Comparison of ENCODE assay signal across 12 cellular contexts in the genomic region with DNA sequence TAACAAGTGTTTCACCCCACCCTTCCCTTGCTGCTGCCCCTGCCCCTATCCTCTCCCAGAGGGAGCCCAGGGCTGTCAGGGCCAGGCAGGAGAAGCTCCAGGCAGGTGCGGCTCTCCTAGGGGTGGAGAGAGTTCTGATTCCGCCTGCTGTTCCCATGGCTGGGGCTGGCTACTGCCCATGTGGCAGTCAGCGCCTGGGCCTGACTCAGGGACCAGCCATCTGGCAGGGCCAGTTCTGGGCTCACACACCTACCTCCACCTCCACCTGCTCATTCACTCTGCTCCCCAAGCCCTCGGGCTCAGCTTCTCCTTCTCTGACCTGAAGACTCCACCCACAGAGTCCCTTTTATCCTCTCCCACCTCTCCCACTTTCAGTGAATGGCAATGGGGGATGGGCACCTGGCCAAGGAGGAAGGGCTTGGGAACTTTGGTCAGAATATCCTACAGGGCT. TPM values are rescaled to one million over a fixed set of nuclear protein-coding genes. Genes with fewer than 3 reads are reported as not detected.
DNase-seq lines count a peak whose midpoint lies in the region; ATAC-seq and TF ChIP-seq lines count a peak whose summit lies in the region.
"Had no signal": no experiment of that assay in that cellular context is flagged by ENCODE, and none has a peak within 500 bp of the region (broad histone marks: within the 10 kb centered on the region; RNA-seq: fewer than 3 reads in every experiment).

No MANE protein-coding gene starts in this region.

- no peak overlapping the region for H3K4me3 ChIP-seq in endodermal cell (ENCODE audit: low read length)
- no peak overlapping the region for H3K4me3 ChIP-seq in neuronal stem cell (ENCODE audit: low read length in 2 of 2)
- H3K4me3 ChIP-seq in aorta (ENCODE audit: low read length in 2 of 2), result no peak overlapping the region

- H2AK5ac ChIP-seq in neuronal stem cell (ENCODE audit: low read depth, low read length), result peak overlapping the region; percentile 85

- H4K91ac ChIP-seq in neuronal stem cell (ENCODE audit: low read depth, low read length, poor library complexity), result no peak overlapping the region

- H3K4me3 Mint-ChIP-seq in endodermal cell, result no peak overlapping the region

- no peak overlapping the region for H3K27ac Mint-ChIP-seq in endodermal cell

- intact Hi-C loops in left cardiac atrium (cut with DNase I) (no loop called here), cardiac septum (cut with DNase I) (no loop called here), aorta (cut with DNase I) (no loop called here)

- H3K23ac ChIP-seq in neuronal stem cell (ENCODE audit: low read depth, low read length, poor library complexity), result peak overlapping the region; percentile 9

- H3K9me3 Mint-ChIP-seq in endodermal cell, result peaks cover 9% of the 10 kb centered on the region

- peaks cover 12% of the 10 kb centered on the region for H3K9me3 ChIP-seq in endodermal cell (ENCODE audit: control insufficient read depth, low read length)
- peaks cover 4 to 7% of the 10 kb centered on the region in 2 donors for H3K9me3 ChIP-seq in neuronal stem cell (replicated peaks in 1 of 2; ENCODE audit: control insufficient read depth in 2 of 2, insufficient read depth in 1 of 2, low read depth in 1 of 2, low read length in 2 of 2)
- no peaks in the 10 kb centered on the region for H3K9me3 ChIP-seq in aorta (ENCODE audit: control insufficient read depth, low read length)

- ATAC-seq in left cardiac atrium (no peak), aorta (ENCODE audit: low FRiP score) (peak; percentile 8), GM18519 (IDR thresholded peaks at IDR 0.05; ENCODE audit: low FRiP score, unreplicated experiment) (no peak), HG03025 (IDR thresholded peaks at IDR 0.05; ENCODE audit: low FRiP score, unreplicated experiment) (no peak), GM21526 (IDR thresholded peaks at IDR 0.05; ENCODE audit: low FRiP score, unreplicated experiment) (no peak)

- H2AFZ ChIP-seq in neuronal stem cell (ENCODE audit: low read length), result no peak overlapping the region

- H3K4me1 ChIP-seq in endodermal cell (ENCODE audit: control insufficient read depth, insufficient read depth, low read length), result peaks cover 8% of the 10 kb centered on the region
- peaks cover 0 to 9% of the 10 kb centered on the region in 2 donors for H3K4me1 ChIP-seq in neuronal stem cell (ENCODE audit: control insufficient read depth in 2 of 2, insufficient read depth in 1 of 2, low read depth in 1 of 2, low read length in 2 of 2)
- H3K4me1 ChIP-seq in aorta (ENCODE audit: control insufficient read depth in 1 of 2, insufficient read depth in 2 of 2, low read length in 2 of 2), result no peaks in the 10 kb centered on the region

- no peak for TF ChIP-seq CTCF in endodermal cell (conservative IDR thresholded peaks at IDR 0.05)

- peak overlapping the region; percentile 80 for H3K18ac ChIP-seq in neuronal stem cell (ENCODE audit: low read length)

- no peak overlapping the region for H2BK12ac ChIP-seq in neuronal stem cell (ENCODE audit: low read length)

- no peaks in the 10 kb centered on the region for H3K27me3 Mint-ChIP-seq in endodermal cell (ENCODE audit: insufficient read depth)

- peaks cover 23% of the 10 kb centered on the region for H3K36me3 ChIP-seq in endodermal cell (ENCODE audit: control insufficient read depth, insufficient read depth, low read length)
- H3K36me3 ChIP-seq in neuronal stem cell (replicated peaks in 1 of 2; ENCODE audit: control insufficient read depth in 2 of 2, insufficient read depth in 2 of 2, low read length in 2 of 2), result peaks cover 25 to 44% of the 10 kb centered on the region in 2 donors
- H3K36me3 ChIP-seq in aorta (ENCODE audit: control insufficient read depth in 1 of 2, insufficient read depth in 2 of 2, low read length in 1 of 2), result peaks cover 4 to 8% of the 10 kb centered on the region in 2 donors

- H3K14ac ChIP-seq in neuronal stem cell (ENCODE audit: low read length), result no peak overlapping the region

- H3K27me3 ChIP-seq in endodermal cell (ENCODE audit: control insufficient read depth, insufficient read depth, low read length, poor library complexity, severe bottlenecking) (no peaks in the 10 kb centered on the region), neuronal stem cell (ENCODE audit: control insufficient read depth in 3 of 3, insufficient read depth in 3 of 3, low read depth in 1 of 3, low read length in 3 of 3) (no peaks in the 10 kb centered on the region), aorta (ENCODE audit: control insufficient read depth in 1 of 2, insufficient read depth in 2 of 2, low read length in 1 of 2) (no peaks in the 10 kb centered on the region)

- H2BK120ac ChIP-seq in neuronal stem cell (ENCODE audit: low read depth, low read length), result no peak overlapping the region

- H2BK15ac ChIP-seq in neuronal stem cell (ENCODE audit: low read length), result no peak overlapping the region

- peak overlapping the region; percentile 67 for H2BK5ac ChIP-seq in neuronal stem cell (ENCODE audit: low read length)

- DNase-seq in left cardiac atrium (peak; percentile 20), cardiac septum (ENCODE audit: low spot score) (no peak), endodermal cell (peak; percentile 73), neuronal stem cell (ENCODE audit: low spot score) (no peak), aorta (peak; percentile 26 to 71)
- DNase-seq: activated CD8-positive, alpha-beta memory T cell treated with anti-CD3 and anti-CD28 coated beads, Interleukin-2, amount 50 U/mL, for 48 hours; anterior cingulate cortex; Karpas-422; stimulated activated CD4-positive, alpha-beta T cell treated with anti-CD3 and anti-CD28 coated beads, Interleukin-4, amount 100 ng/mL, for 4 hours had no signal

- H3K4me2 ChIP-seq in neuronal stem cell (ENCODE audit: insufficient read depth, low read length, poor library complexity, severe bottlenecking), result no peak overlapping the region

- H3K36me3 Mint-ChIP-seq in endodermal cell (ENCODE audit: low read depth), result peaks cover 10% of the 10 kb centered on the region

- no peak overlapping the region for H3K27ac ChIP-seq in endodermal cell (ENCODE audit: low read depth, low read length)
- no peak overlapping the region for H3K27ac ChIP-seq in neuronal stem cell (replicated peaks; ENCODE audit: low read length)
- peak overlapping the region in 1 of 2 donors; percentile 6 for H3K27ac ChIP-seq in aorta (ENCODE audit: low read depth in 1 of 2, low read length in 2 of 2)

- H3K4me1 Mint-ChIP-seq in endodermal cell, result peaks cover 22% of the 10 kb centered on the region

- H3K79me1 ChIP-seq in neuronal stem cell (ENCODE audit: low read depth, low read length), result no peaks in the 10 kb centered on the region

- no peak overlapping the region for H4K8ac ChIP-seq in neuronal stem cell (ENCODE audit: low read depth, low read length)

- 93% methylated on average over 4 of the region's 4 CpGs; no CpG with 5 or more reads in 1 of the 2 experiments for WGBS in endodermal cell (ENCODE audit: insufficient coverage in 1 of 2, insufficient read length in 1 of 2), 2 experiments
- WGBS in neuronal stem cell (ENCODE audit: extremely low coverage in 2 of 2, insufficient read length in 2 of 2, insufficient replicate concordance in 1 of 2), 2 donors, result no CpG with 5 or more reads among the region's 4 CpGs
- 66 to 89% methylated on average over 4 of the region's 4 CpGs for WGBS in aorta, 2 donors

- H3K9ac ChIP-seq in endodermal cell (ENCODE audit: extremely low read depth, low read length, poor library complexity, severe bottlenecking), result no peak overlapping the region
- H3K9ac ChIP-seq in neuronal stem cell (ENCODE audit: low read depth, low read length, poor library complexity), result peak overlapping the region; percentile 10

- no peak overlapping the region for H3K4ac ChIP-seq in neuronal stem cell (ENCODE audit: low read length)

RNA-seq across cellular contexts. Expression of a gene that starts 23.4 kb away (rescaled TPM):
- total RNA-seq in left cardiac atrium (10 to 100 TPM; 47.9 to 59.3 TPM), cardiac septum (64.6 TPM), endodermal cell (100 to 1,000 TPM; 109 to 153 TPM), aorta (100 to 1,000 TPM in 1 of 2 donors, 10 to 100 TPM in 1; 82.1 to 118 TPM)
- polyA plus RNA-seq in endodermal cell (2013, experiment 1 of 2), result 59.2 TPM
- polyA plus RNA-seq in endodermal cell (2013, experiment 2 of 2), result 56.9 TPM
- 61.7 TPM for polyA plus RNA-seq in neuronal stem cell (2013, experiment 1 of 2)
- 60.5 TPM for polyA plus RNA-seq in neuronal stem cell (2013, experiment 2 of 2)
- polyA plus RNA-seq in aorta, result 10 to 100 TPM; 12.4 to 29.3 TPM

Comparison
In these comparisons a context has a peak if more than half of its experiments do, and no peak if none do; other contexts are left out.
1. DNase-seq: peak in left cardiac atrium (single experiment), endodermal cell (single experiment) and aorta (2 of 2); none in cardiac septum (single experiment) and neuronal stem cell (single experiment).